24 cellular contexts compared by ENCODE assay signal in genomic region chr9:130334915-130335314, GRCh38.
"Had no signal": no experiment of that assay in that cellular context is flagged by ENCODE, and none has a peak within 500 bp of the region (broad histone marks: within the 10 kb centered on the region; RNA-seq: fewer than 3 reads in every experiment).

No MANE protein-coding gene starts in this region.

- H3K36me3 ChIP-seq: ascending aorta, cardiac muscle cell, SJSA1 had no signal

- H3K9me2 ChIP-seq: SK-N-SH had no signal

- H3K4me3 ChIP-seq: ascending aorta, cardiac muscle cell, SJSA1 had no signal

- DNase-seq: activated CD4-positive, alpha-beta T cell treated with anti-CD3 and anti-CD28 coated beads, Interleukin-2, amount 10 ng/mL, durations not matched to agents 24 days and 14 days; activated CD4-positive, alpha-beta T cell treated with anti-CD3 and anti-CD28 coated beads, Interleukin-2, amount 50 U/mL, for 4 hours; activated CD8-positive, alpha-beta T cell treated with anti-CD3 and anti-CD28 coated beads for 36 hours; activated effector memory CD4-positive, alpha-beta T cell treated with anti-CD3 and anti-CD28 coated beads, Interleukin-2, amount 50 U/mL, for 16 hours; activated naive CD4-positive, alpha-beta T cell; activated naive CD4-positive, alpha-beta T cell treated with anti-CD3 and anti-CD28 coated beads, Interleukin-2, amount 50 U/mL, for 16 hours; activated naive CD8-positive, alpha-beta T cell treated with anti-CD3 and anti-CD28 coated beads for 36 hours; activated T-cell treated with anti-CD3 and anti-CD28 coated beads, Interleukin-2, amount 50 U/mL, for 1 hour; activated T-cell treated with anti-CD3 and anti-CD28 coated beads, Interleukin-2, amount 50 U/mL, for 72 hours; amygdala; KG1; NCI-H1092 treated with DMSO at 0.1 percent for 48 hours; NCI-H1417; NCI-H146; NCI-H187 treated with DMSO at 0.1 percent for 48 hours; NCI-H2081; NCI-H226; NCI-H446 treated with DMSO at 0.1 percent for 48 hours; NCI-H524; SHP77; SK-N-SH had no signal

- H3K27me3 ChIP-seq: ascending aorta, cardiac muscle cell, SJSA1 had no signal

- H3K9me3 ChIP-seq: ascending aorta, SJSA1, SK-N-SH had no signal

- H3K9ac ChIP-seq: SK-N-SH had no signal

- H3K4me2 ChIP-seq: SK-N-SH had no signal

- H3K4me1 ChIP-seq: ascending aorta, SJSA1 had no signal

- H3K27ac ChIP-seq: ascending aorta, cardiac muscle cell, SJSA1 had no signal
